In the genomic region with DNA sequence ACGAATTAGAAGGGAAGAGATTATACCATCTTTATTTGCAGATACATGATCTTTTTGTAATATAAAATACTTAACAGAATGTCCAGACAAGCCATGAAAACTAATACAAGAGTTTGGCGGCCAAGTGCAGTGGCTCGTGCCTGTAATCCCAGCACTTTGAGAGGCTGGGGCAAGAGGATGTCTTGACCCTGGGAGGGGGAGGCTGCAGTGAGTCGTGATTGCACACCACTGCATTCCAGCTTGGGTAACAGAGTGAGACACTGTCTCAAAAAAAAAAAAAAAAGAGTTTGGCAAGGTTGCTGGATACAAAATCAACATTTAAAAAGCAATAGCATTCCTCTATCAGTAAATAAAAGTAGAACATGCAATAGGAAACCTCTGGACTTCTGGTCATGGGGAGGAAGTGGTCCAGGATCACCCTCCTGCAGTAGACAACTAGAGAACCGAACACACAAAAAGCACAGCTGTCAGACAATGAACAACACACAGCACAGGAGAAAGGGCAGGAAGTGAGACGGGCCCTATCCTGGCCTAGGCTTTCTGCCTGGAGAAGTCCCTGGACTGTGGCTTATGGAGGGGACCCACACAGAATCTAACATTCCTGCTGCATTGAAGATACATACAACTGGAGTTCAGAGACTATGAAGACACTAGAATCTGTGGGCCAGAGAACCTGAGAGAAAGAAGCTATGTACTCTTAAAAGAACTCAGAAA, we compare ENCODE assay signal across 18 cellular contexts.
"Had no signal": no experiment of that assay in that cellular context is flagged by ENCODE, and none has a peak within 500 bp of the region (broad histone marks: within the 10 kb centered on the region; RNA-seq: fewer than 3 reads in every experiment).

No MANE protein-coding gene starts in this region.

- H3K4me1 ChIP-seq: ascending aorta, breast epithelium, lower lobe of right lung, tibial nerve had no signal

- H3K4me3 ChIP-seq: ascending aorta, breast epithelium, lower lobe of right lung, tibial nerve had no signal

- H3K9me3 ChIP-seq: ascending aorta, breast epithelium, lower lobe of right lung had no signal

- H3K27me3 ChIP-seq: ascending aorta, breast epithelium, tibial nerve had no signal

- DNase-seq: activated B cell treated with CpG ODN at 0.5 μM for 24 hours; activated CD4-positive, alpha-beta T cell treated with anti-CD3 and anti-CD28 coated beads for 4 hours; activated CD8-positive, alpha-beta memory T cell treated with anti-CD3 and anti-CD28 coated beads, Interleukin-2, amount 50 U/mL, for 4 hours; activated CD8-positive, alpha-beta T cell treated with anti-CD3 and anti-CD28 coated beads for 36 hours; activated naive CD4-positive, alpha-beta T cell treated with anti-CD3 and anti-CD28 coated beads for 36 hours; activated naive CD8-positive, alpha-beta T cell treated with anti-CD3 and anti-CD28 coated beads, Interleukin-2, amount 50 U/mL, for 24 hours; activated T-cell treated with anti-CD3 and anti-CD28 coated beads, Interleukin-2, amount 50 U/mL, for 4 hours; cortex of kidney; effector CD4-positive, alpha-beta T cell; lower lobe of right lung; naive thymus-derived CD8-positive, alpha-beta T cell; stimulated activated CD4-positive, alpha-beta T cell treated with anti-CD3 and anti-CD28 coated beads, Interleukin-2, amount 100 ng/mL, for 24 hours; stimulated activated naive CD4-positive, alpha-beta T cell treated with Interleukin-2 at 50 U/mL for 16 hours; substantia nigra; T-cell had no signal

- H3K36me3 ChIP-seq: ascending aorta, breast epithelium, lower lobe of right lung, tibial nerve had no signal

- H3K27ac ChIP-seq: ascending aorta, breast epithelium, lower lobe of right lung, tibial nerve had no signal
